Comparison of ENCODE assay signal across 39 cellular contexts in the genomic region with DNA sequence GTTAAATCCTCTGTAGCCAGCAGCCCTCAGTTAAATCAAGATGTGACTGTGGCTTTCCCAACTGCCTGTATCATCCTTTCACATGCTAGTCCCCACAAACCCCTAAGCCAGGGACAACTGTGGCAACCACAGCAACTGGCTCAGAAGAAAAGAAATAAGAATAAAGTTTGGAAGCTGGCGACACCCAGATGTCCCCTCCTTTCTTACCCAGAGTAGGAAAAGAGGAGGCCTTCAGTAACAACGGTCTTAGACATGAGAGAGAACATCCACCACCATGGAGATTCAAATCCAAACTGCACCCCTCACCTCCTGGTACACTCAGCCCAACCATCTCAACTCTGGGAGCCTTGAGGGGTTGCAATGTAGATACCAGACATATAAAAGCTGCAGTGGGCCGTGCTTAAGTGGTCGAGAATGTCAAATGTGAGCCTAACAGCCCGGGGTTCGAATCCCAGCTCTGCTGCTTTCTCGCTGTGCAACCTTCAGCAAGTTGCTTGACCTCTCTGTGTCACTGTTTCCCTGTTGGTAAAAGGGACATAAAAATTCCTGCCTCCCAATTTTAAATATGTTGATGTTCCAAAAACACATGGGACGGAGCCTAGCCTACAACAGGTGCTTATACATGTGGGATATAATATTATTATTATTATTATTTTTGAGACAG. TPM values are rescaled to one million over a fixed set of nuclear protein-coding genes. Genes with fewer than 3 reads are reported as not detected.
"Had no signal": no experiment of that assay in that cellular context is flagged by ENCODE, and none has a peak within 500 bp of the region (broad histone marks: within the 10 kb centered on the region; RNA-seq: fewer than 3 reads in every experiment).

No MANE protein-coding gene starts in this region.

- H3K4me1 Mint-ChIP-seq: activated B cell treated with CpG ODN at 0.5 μM for 24 hours; activated CD8-positive, alpha-beta memory T cell treated with anti-CD3 and anti-CD28 coated beads, Interleukin-2, amount 10 ng/mL, durations not matched to agents 7 days and 5 days; T-helper 17 cell had no signal

- H3K27ac ChIP-seq: cardiac muscle cell, colonic mucosa, epithelial cell of prostate, esophagus squamous epithelium, WERI-Rb-1 had no signal

- H3K36me3 Mint-ChIP-seq: activated CD8-positive, alpha-beta memory T cell treated with anti-CD3 and anti-CD28 coated beads, Interleukin-2, amount 10 ng/mL, durations not matched to agents 7 days and 5 days; activated naive CD8-positive, alpha-beta T cell had no signal

- H3K36me3 ChIP-seq: cardiac muscle cell, colonic mucosa, esophagus squamous epithelium, gastroesophageal sphincter, WERI-Rb-1 had no signal

- ATAC-seq: activated CD4-positive, CD25-positive, alpha-beta regulatory T cell treated with anti-CD3 and anti-CD28 coated beads, Interleukin-2, amount 50 U/mL, for 24 hours; activated CD8-positive, alpha-beta memory T cell treated with anti-CD3 and anti-CD28 coated beads, Interleukin-2, amount 10 ng/mL, durations not matched to agents 7 days and 5 days; activated CD8-positive, alpha-beta T cell treated with anti-CD3 and anti-CD28 coated beads, Interleukin-2, amount 10 ng/mL, durations not matched to agents 7 days and 5 days; gastroesophageal sphincter; T-helper 17 cell had no signal

- H3K4me1 ChIP-seq: colonic mucosa had no signal

- FAIRE-seq: astrocyte, endometrium, endothelial cell of umbilical vein had no signal

- H3K4me3 Mint-ChIP-seq: activated B cell treated with CpG ODN at 0.5 μM for 24 hours; activated CD8-positive, alpha-beta memory T cell treated with anti-CD3 and anti-CD28 coated beads, Interleukin-2, amount 10 ng/mL, durations not matched to agents 7 days and 5 days; activated CD8-positive, alpha-beta T cell treated with anti-CD3 and anti-CD28 coated beads, Interleukin-2, amount 10 ng/mL, durations not matched to agents 7 days and 5 days; activated naive CD8-positive, alpha-beta T cell; T-helper 17 cell; T-helper 2 cell treated with Interferon-gamma antibody and Interleukin-4, amounts not matched to agents 5 μg/mL and 100 μg/mL, for 36 hours had no signal

- H3K9me3 ChIP-seq: colonic mucosa had no signal

- H3K27me3 ChIP-seq: colonic mucosa had no signal

- H3K27ac Mint-ChIP-seq: activated B cell treated with CpG ODN at 0.5 μM for 24 hours; activated CD8-positive, alpha-beta memory T cell treated with anti-CD3 and anti-CD28 coated beads, Interleukin-2, amount 10 ng/mL, durations not matched to agents 7 days and 5 days; activated CD8-positive, alpha-beta T cell treated with anti-CD3 and anti-CD28 coated beads, Interleukin-2, amount 10 ng/mL, durations not matched to agents 7 days and 5 days; activated naive CD8-positive, alpha-beta T cell; T-helper 17 cell; T-helper 2 cell treated with Interferon-gamma antibody and Interleukin-4, amounts not matched to agents 5 μg/mL and 100 μg/mL, for 36 hours had no signal

- H3K9me3 Mint-ChIP-seq: T-helper 2 cell treated with Interferon-gamma antibody and Interleukin-4, amounts not matched to agents 5 μg/mL and 100 μg/mL, for 36 hours had no signal

- DNase-seq: activated B cell treated with CpG ODN at 0.5 μM for 24 hours; activated CD4-positive, alpha-beta T cell treated with anti-CD3 and anti-CD28 coated beads for 48 hours; activated CD4-positive, alpha-beta T cell treated with anti-CD3 and anti-CD28 coated beads, Interleukin-2, amount 50 U/mL, for 1 hour; activated CD4-positive, alpha-beta T cell treated with anti-CD3 and anti-CD28 coated beads, Interleukin-2, amount 50 U/mL, for 48 hours; activated CD8-positive, alpha-beta memory T cell treated with anti-CD3 and anti-CD28 coated beads, Interleukin-2, amount 10 ng/mL, durations not matched to agents 7 days and 5 days; activated CD8-positive, alpha-beta memory T cell treated with anti-CD3 and anti-CD28 coated beads, Interleukin-2, amount 50 U/mL, for 4 hours; activated CD8-positive, alpha-beta T cell treated with anti-CD3 and anti-CD28 coated beads, Interleukin-2, amount 10 ng/mL, durations not matched to agents 7 days and 5 days; activated gamma-delta T cell treated with Interleukin-2 at 50 U/mL for 16 hours; activated naive CD4-positive, alpha-beta T cell treated with anti-CD3 and anti-CD28 coated beads, Interleukin-2, amount 50 U/mL, for 16 hours; activated naive CD4-positive, alpha-beta T cell treated with Interleukin-2 at 50 U/mL for 16 hours; activated T-cell treated with anti-CD3 and anti-CD28 coated beads, Interleukin-2, amount 50 U/mL, for 1 hour; activated T-cell treated with anti-CD3 and anti-CD28 coated beads, Interleukin-2, amount 50 U/mL, for 48 hours; amniotic stem cell; central memory CD4-positive, alpha-beta T cell; cerebellar nuclear complex; colonic mucosa; effector CD8-positive, alpha-beta T cell; esophagus squamous epithelium; foreskin melanocyte; T-helper 1 cell; T-helper 17 cell; T1000 had no signal

- H3K4me3 ChIP-seq: cardiac muscle cell, colonic mucosa, gastroesophageal sphincter had no signal

RNA-seq across cellular contexts. Expression of a gene that starts 23.8 kb away (rescaled TPM):
- total RNA-seq: activated B cell treated with CpG ODN at 0.5 μM for 24 hours; activated CD8-positive, alpha-beta memory T cell treated with anti-CD3 and anti-CD28 coated beads for 36 hours; activated CD8-positive, alpha-beta memory T cell treated with anti-CD3 and anti-CD28 coated beads, Interleukin-2, amount 10 ng/mL, durations not matched to agents 7 days and 5 days; activated CD8-positive, alpha-beta T cell treated with anti-CD3 and anti-CD28 coated beads, Interleukin-2, amount 10 ng/mL, durations not matched to agents 7 days and 5 days; astrocyte; cardiac muscle cell; colonic mucosa; dermis microvascular lymphatic vessel endothelial cell; endothelial cell of umbilical vein; esophagus squamous epithelium; fibroblast of lung; fibroblast of villous mesenchyme; gastroesophageal sphincter; glomerular endothelial cell; T-helper 17 cell had no signal
- polyA plus RNA-seq: adipose tissue, cardiac muscle cell, endothelial cell of umbilical vein, esophagus, fibroblast of lung had no signal
